25 cellular contexts compared by ENCODE assay signal in the genomic region with DNA sequence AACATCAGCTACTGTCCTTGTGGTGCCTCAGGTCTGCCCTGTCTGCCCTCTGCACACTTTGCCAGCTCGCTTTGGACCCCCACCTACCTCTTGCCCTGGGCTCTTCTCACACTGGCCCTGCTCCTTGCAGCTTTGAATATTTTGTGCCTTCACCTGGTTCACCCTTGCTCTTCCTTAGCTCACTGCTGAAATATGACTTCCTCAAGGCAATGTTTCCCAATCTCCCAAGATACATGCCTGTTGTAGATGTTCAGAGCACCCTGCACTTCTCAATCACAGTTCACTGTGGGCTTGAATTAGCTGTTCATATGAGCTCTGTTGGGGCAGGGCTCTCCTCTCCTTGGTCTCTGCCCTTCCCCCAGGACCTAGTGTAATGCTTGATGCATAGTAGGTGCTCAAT. TPM values are rescaled to one million over a fixed set of nuclear protein-coding genes. Genes with fewer than 3 reads are reported as not detected.
"Had no signal": no experiment of that assay in that cellular context is flagged by ENCODE, and none has a peak within 500 bp of the region (broad histone marks: within the 10 kb centered on the region; RNA-seq: fewer than 3 reads in every experiment).

No MANE protein-coding gene starts in this region.

- ATAC-seq: activated CD8-positive, alpha-beta T cell treated with anti-CD3 and anti-CD28 coated beads for 36 hours; activated T-cell treated with anti-CD3 and anti-CD28 coated beads, Interleukin-2, amount 50 U/mL, for 4 hours; activated T-helper 17 cell treated with anti-CD3 and anti-CD28 coated beads, Interleukin-2, amount 50 U/mL, for 72 hours; mucosa of descending colon; stimulated activated memory B cell treated with anti-CD40 and anti-IgM and Interleukin-4, amounts not matched to agents 10 μg/mL and 1 μg/mL and 100 μg/mL, for 72 hours; stimulated activated naive CD8-positive, alpha-beta T cell treated with anti-CD3 and anti-CD28 coated beads, Interleukin-15, amount 100 ng/mL, for 72 hours had no signal

- H3K36me3 Mint-ChIP-seq: activated naive CD4-positive, alpha-beta T cell treated with anti-CD3 and anti-CD28 coated beads, Interleukin-2, amount 50 U/mL, for 24 hours; stimulated activated memory B cell treated with anti-CD40 and anti-IgM and Interleukin-4, amounts not matched to agents 10 μg/mL and 1 μg/mL and 100 μg/mL, for 72 hours had no signal

- H3K9me3 Mint-ChIP-seq: activated B cell treated with CpG ODN at 0.5 μM for 24 hours; activated CD8-positive, alpha-beta T cell treated with anti-CD3 and anti-CD28 coated beads for 36 hours; activated naive CD4-positive, alpha-beta T cell treated with anti-CD3 and anti-CD28 coated beads, Interleukin-2, amount 50 U/mL, for 24 hours; activated T-cell treated with anti-CD3 and anti-CD28 coated beads, Interleukin-2, amount 50 U/mL, for 4 hours; activated T-helper 17 cell treated with anti-CD3 and anti-CD28 coated beads, Interleukin-2, amount 50 U/mL, for 72 hours; nephron progenitor cell; stimulated activated memory B cell treated with anti-CD40 and anti-IgM and Interleukin-4, amounts not matched to agents 10 μg/mL and 1 μg/mL and 100 μg/mL, for 72 hours; stimulated activated naive CD8-positive, alpha-beta T cell treated with anti-CD3 and anti-CD28 coated beads, Interleukin-15, amount 100 ng/mL, for 72 hours; T-helper 2 cell treated with Interferon-gamma antibody and Interleukin-4, amounts not matched to agents 5 μg/mL and 100 μg/mL, for 36 hours had no signal

- H3K27me3 ChIP-seq: colonic mucosa, sigmoid colon had no signal

- H3K4me3 ChIP-seq: colonic mucosa, lower lobe of right lung, mucosa of descending colon, sigmoid colon had no signal

- H3K27ac Mint-ChIP-seq: activated B cell treated with CpG ODN at 0.5 μM for 24 hours; activated CD8-positive, alpha-beta T cell treated with anti-CD3 and anti-CD28 coated beads for 36 hours; activated naive CD4-positive, alpha-beta T cell treated with anti-CD3 and anti-CD28 coated beads, Interleukin-2, amount 50 U/mL, for 24 hours; activated T-helper 17 cell treated with anti-CD3 and anti-CD28 coated beads, Interleukin-2, amount 50 U/mL, for 72 hours; nephron progenitor cell; stimulated activated memory B cell treated with anti-CD40 and anti-IgM and Interleukin-4, amounts not matched to agents 10 μg/mL and 1 μg/mL and 100 μg/mL, for 72 hours; stimulated activated naive CD8-positive, alpha-beta T cell treated with anti-CD3 and anti-CD28 coated beads, Interleukin-15, amount 100 ng/mL, for 72 hours; T-helper 2 cell treated with Interferon-gamma antibody and Interleukin-4, amounts not matched to agents 5 μg/mL and 100 μg/mL, for 36 hours had no signal

- H3K4me1 Mint-ChIP-seq: activated B cell treated with CpG ODN at 0.5 μM for 24 hours; activated naive CD4-positive, alpha-beta T cell treated with anti-CD3 and anti-CD28 coated beads, Interleukin-2, amount 50 U/mL, for 24 hours; activated T-helper 17 cell treated with anti-CD3 and anti-CD28 coated beads, Interleukin-2, amount 50 U/mL, for 72 hours; stimulated activated naive CD8-positive, alpha-beta T cell treated with anti-CD3 and anti-CD28 coated beads, Interleukin-15, amount 100 ng/mL, for 72 hours had no signal

- H3K27ac ChIP-seq: colonic mucosa, lower lobe of right lung, neutrophil, sigmoid colon had no signal

- DNase-seq: activated B cell treated with CpG ODN at 0.5 μM for 24 hours; activated CD4-positive, alpha-beta T cell treated with anti-CD3 and anti-CD28 coated beads, Interleukin-2, amount 50 U/mL, for 1 hour; activated CD8-positive, alpha-beta T cell treated with anti-CD3 and anti-CD28 coated beads for 36 hours; activated gamma-delta T cell treated with Interleukin-2 at 50 U/mL for 16 hours; activated T-cell treated with anti-CD3 and anti-CD28 coated beads, Interleukin-2, amount 50 U/mL, for 4 hours; anterior cingulate cortex; cerebellar nuclear complex; colonic mucosa; effector CD8-positive, alpha-beta T cell; islet precursor cell; lower lobe of right lung; mucosa of descending colon; nephron progenitor cell; sigmoid colon; small intestine; stimulated activated CD4-positive, alpha-beta T cell treated with anti-CD3 and anti-CD28 coated beads, Interleukin-4, amount 100 ng/mL, for 4 hours; stimulated activated CD8-positive, alpha-beta memory T cell treated with anti-CD3 and anti-CD28 coated beads, Interleukin-4, amount 100 ng/mL, for 48 hours; stimulated activated naive CD8-positive, alpha-beta T cell treated with anti-CD3 and anti-CD28 coated beads, Interleukin-15, amount 100 ng/mL, for 72 hours; substantia nigra; T-helper 1 cell had no signal

- H3K4me3 Mint-ChIP-seq: activated B cell treated with CpG ODN at 0.5 μM for 24 hours; activated CD8-positive, alpha-beta T cell treated with anti-CD3 and anti-CD28 coated beads for 36 hours; activated naive CD4-positive, alpha-beta T cell treated with anti-CD3 and anti-CD28 coated beads, Interleukin-2, amount 50 U/mL, for 24 hours; activated T-cell treated with anti-CD3 and anti-CD28 coated beads, Interleukin-2, amount 50 U/mL, for 4 hours; activated T-helper 17 cell treated with anti-CD3 and anti-CD28 coated beads, Interleukin-2, amount 50 U/mL, for 72 hours; nephron progenitor cell; stimulated activated memory B cell treated with anti-CD40 and anti-IgM and Interleukin-4, amounts not matched to agents 10 μg/mL and 1 μg/mL and 100 μg/mL, for 72 hours; stimulated activated naive CD8-positive, alpha-beta T cell treated with anti-CD3 and anti-CD28 coated beads, Interleukin-15, amount 100 ng/mL, for 72 hours; T-helper 2 cell treated with Interferon-gamma antibody and Interleukin-4, amounts not matched to agents 5 μg/mL and 100 μg/mL, for 36 hours had no signal

- H3K4me1 ChIP-seq: colonic mucosa had no signal

- H3K36me3 ChIP-seq: colonic mucosa, lower lobe of right lung, neutrophil, sigmoid colon had no signal

- H3K9me3 ChIP-seq: colonic mucosa, lower lobe of right lung, mucosa of descending colon, neutrophil, sigmoid colon had no signal

- H3K27me3 Mint-ChIP-seq: activated CD8-positive, alpha-beta T cell treated with anti-CD3 and anti-CD28 coated beads for 36 hours; activated naive CD4-positive, alpha-beta T cell treated with anti-CD3 and anti-CD28 coated beads, Interleukin-2, amount 50 U/mL, for 24 hours had no signal

RNA-seq across cellular contexts. Expression of a gene that starts 8.0 kb away (rescaled TPM):
- total RNA-seq: activated B cell treated with CpG ODN at 0.5 μM for 24 hours had no signal
